Comparison of ENCODE assay signal across 11 cellular contexts in genomic region chr20:44247131-44247571, GRCh38. TPM values are rescaled to one million over a fixed set of nuclear protein-coding genes. Genes with fewer than 3 reads are reported as not detected.
A peak's percentile ranks its signal among the peaks of the same experiment; 100 is the strongest.
DNase-seq lines count a peak whose midpoint lies in the region; ATAC-seq and TF ChIP-seq lines count a peak whose summit lies in the region.
"Had no signal": no experiment of that assay in that cellular context is flagged by ENCODE, and none has a peak within 500 bp of the region (broad histone marks: within the 10 kb centered on the region; RNA-seq: fewer than 3 reads in every experiment).

Gene GDAP1L1 (plus strand): TSS chr20:44247308. CDS start chr20:44247335, 27 bp downstream.

- no peak within 1 kb of the TSS for H3K27ac ChIP-seq in endodermal cell (ENCODE audit: low read depth, low read length)

- peaks cover 38% of the 10 kb centered on the region for H3K27me3 Mint-ChIP-seq in endodermal cell (ENCODE audit: insufficient read depth)

- H2AFZ ChIP-seq in neuron (ENCODE audit: low read depth, low read length): peak within 1 kb of the TSS; percentile 71

- no peaks in the 10 kb centered on the region for H3K4me1 ChIP-seq in endodermal cell (ENCODE audit: control insufficient read depth, insufficient read depth, low read length)
- peaks cover 12% of the 10 kb centered on the region for H3K4me1 ChIP-seq in neuron (ENCODE audit: insufficient read depth, low read length)

- peaks cover 3% of the 10 kb centered on the region for H3K4me1 Mint-ChIP-seq in endodermal cell

- H3K4me3 ChIP-seq in endodermal cell (ENCODE audit: low read length): peak within 1 kb of the TSS; percentile 81
- peak within 1 kb of the TSS; percentile 62 for H3K4me3 ChIP-seq in neuron (ENCODE audit: low read length)

- 0 to 1% methylated on average over 1 to 31 of the region's 32 CpGs for WGBS in endodermal cell (ENCODE audit: insufficient coverage in 1 of 2, insufficient read length in 1 of 2), 2 experiments

- no peak within 1 kb of the TSS for H3K27ac Mint-ChIP-seq in endodermal cell
- H3K27ac Mint-ChIP-seq: IgD-negative memory B cell had no signal

- H3K9me3 ChIP-seq in endodermal cell (ENCODE audit: control insufficient read depth, low read length) (no peaks in the 10 kb centered on the region), neuron (ENCODE audit: low read length) (no peaks in the 10 kb centered on the region)

- H3K36me3 Mint-ChIP-seq in endodermal cell (ENCODE audit: low read depth): no peaks in the 10 kb centered on the region
- H3K36me3 Mint-ChIP-seq: IgD-negative memory B cell had no signal

- DNase-seq in DMS79 (lab: John Stamatoyannopoulos, UW) (peak; percentile 3), NCI-H2171 treated with DMSO at 0.1 percent for 48 hours (lab: John Stamatoyannopoulos, UW) (peak; percentile 54), endodermal cell (peak; percentile 89), amniotic stem cell (lab: John Stamatoyannopoulos, UW) (no peak), NCI-H2107 (lab: John Stamatoyannopoulos, UW) (no peak), OCI-M2 (lab: John Stamatoyannopoulos, UW; ENCODE audit: unreplicated experiment) (no peak)
- DNase-seq: central memory CD4-positive, alpha-beta T cell had no signal

- peak within 1 kb of the TSS; percentile 59 for H3K4me3 Mint-ChIP-seq in endodermal cell
- H3K4me3 Mint-ChIP-seq: IgD-negative memory B cell had no signal

- no peaks in the 10 kb centered on the region for H3K9me3 Mint-ChIP-seq in endodermal cell

- no peak within 1 kb of the TSS for H3K9ac ChIP-seq in endodermal cell (ENCODE audit: extremely low read depth, low read length, poor library complexity, severe bottlenecking)

- TF ChIP-seq CTCF in endodermal cell (conservative IDR thresholded peaks at IDR 0.05): no peak

- H3K27me3 ChIP-seq in endodermal cell (ENCODE audit: control insufficient read depth, insufficient read depth, low read length, poor library complexity, severe bottlenecking) (peaks cover 26% of the 10 kb centered on the region), neuron (ENCODE audit: insufficient read depth, low read length) (no peaks in the 10 kb centered on the region)

- H3K36me3 ChIP-seq in endodermal cell (ENCODE audit: control insufficient read depth, insufficient read depth, low read length) (no peaks in the 10 kb centered on the region), neuron (ENCODE audit: insufficient read depth, low read length) (no peaks in the 10 kb centered on the region)

- ATAC-seq in GM19463 (IDR thresholded peaks at IDR 0.05; ENCODE audit: unreplicated experiment): no peak

RNA-seq across cellular contexts. Expression of gene GDAP1L1, which starts in this region (rescaled TPM):
- 1 to 10 TPM in 1 of 2 donors, not detected in 1; 1.9 TPM for total RNA-seq in endodermal cell
- 14.1 TPM for polyA plus RNA-seq in endodermal cell (2013, experiment 1 of 2)
- 13.1 TPM for polyA plus RNA-seq in endodermal cell (2013, experiment 2 of 2)
- total RNA-seq: lung microvascular endothelial cell had no signal
- polyA plus RNA-seq: IgD-negative memory B cell had no signal

Comparison
In these comparisons a context has a peak if more than half of its experiments do, and no peak if none do; other contexts are left out.
1. DNase-seq: peak in DMS79 (single experiment), NCI-H2171 treated with DMSO at 0.1 percent for 48 hours (single experiment) and endodermal cell (single experiment); none in amniotic stem cell (single experiment), NCI-H2107 (single experiment) and OCI-M2 (single experiment).